In genomic region chr3:49940667-49941249, GRCh38 we compare ENCODE assay signal across 8 cellular contexts. TPM values are rescaled to one million over a fixed set of nuclear protein-coding genes. Genes with fewer than 3 reads are reported as not detected.
A peak's percentile ranks its signal among the peaks of the same experiment; 100 is the strongest.
DNase-seq lines count a peak whose midpoint lies in the region; ATAC-seq and TF ChIP-seq lines count a peak whose summit lies in the region.

No MANE protein-coding gene starts in this region.

- H3K27ac ChIP-seq in left lung = peak overlapping the region; percentile 95 to 96

- POLR2A ChIA-PET in activated naive CD8-positive, alpha-beta T cell treated with anti-CD3 and anti-CD28 coated beads, Interleukin-2, amount 10 ng/mL, durations not matched to agents 7 days and 5 days (lab: Charles Lee) = interaction anchor here (0.6 to 3.5 kb wide), 10 partner anchors 8 to 401 kb away, joined by 3 to 55 read pairs (median 6); partner anchors contain the start of genes MON1A, RBM5 and TRAIP

- H3K36me3 Mint-ChIP-seq in activated naive CD4-positive, alpha-beta T cell treated with anti-CD3 and anti-CD28 coated beads, Interleukin-2, amount 10 ng/mL, durations not matched to agents 7 days and 5 days = peaks cover 15% of the 10 kb centered on the region
- peaks cover 19% of the 10 kb centered on the region for H3K36me3 Mint-ChIP-seq in activated naive CD8-positive, alpha-beta T cell treated with anti-CD3 and anti-CD28 coated beads, Interleukin-2, amount 10 ng/mL, durations not matched to agents 7 days and 5 days
- H3K36me3 Mint-ChIP-seq in type B pancreatic cell = peaks cover 18% of the 10 kb centered on the region

- ATAC-seq in activated naive CD8-positive, alpha-beta T cell treated with anti-CD3 and anti-CD28 coated beads, Interleukin-2, amount 10 ng/mL, durations not matched to agents 7 days and 5 days (ENCODE audit: low read depth) = no peak
- ATAC-seq in left lung (no peak), GM19023 (IDR thresholded peaks at IDR 0.05; ENCODE audit: unreplicated experiment) (no peak)

- H3K4me1 Mint-ChIP-seq in activated naive CD4-positive, alpha-beta T cell treated with anti-CD3 and anti-CD28 coated beads, Interleukin-2, amount 10 ng/mL, durations not matched to agents 7 days and 5 days = peaks cover 36% of the 10 kb centered on the region
- peaks cover 12% of the 10 kb centered on the region for H3K4me1 Mint-ChIP-seq in activated naive CD8-positive, alpha-beta T cell treated with anti-CD3 and anti-CD28 coated beads, Interleukin-2, amount 10 ng/mL, durations not matched to agents 7 days and 5 days
- peaks cover 7% of the 10 kb centered on the region for H3K4me1 Mint-ChIP-seq in type B pancreatic cell (ENCODE audit: unreplicated experiment)

- peak overlapping the region; percentile 97 for H3K27ac Mint-ChIP-seq in activated naive CD4-positive, alpha-beta T cell treated with anti-CD3 and anti-CD28 coated beads, Interleukin-2, amount 10 ng/mL, durations not matched to agents 7 days and 5 days
- H3K27ac Mint-ChIP-seq in activated naive CD8-positive, alpha-beta T cell treated with anti-CD3 and anti-CD28 coated beads, Interleukin-2, amount 10 ng/mL, durations not matched to agents 7 days and 5 days = peak overlapping the region; percentile 99
- peak overlapping the region; percentile 98 for H3K27ac Mint-ChIP-seq in type B pancreatic cell

- peaks cover 0 to 2% of the 10 kb centered on the region in 2 donors for H3K36me3 ChIP-seq in left lung

- intact Hi-C loops in left lung (cut with DNase I) = no loop called here

- H3K9me3 ChIP-seq in left lung = no peaks in the 10 kb centered on the region

- H3K4me1 ChIP-seq in left lung = peaks cover 7 to 40% of the 10 kb centered on the region in 2 donors

- peak overlapping the region; percentile 69 to 86 for H3K4me3 ChIP-seq in left lung

- H3K27me3 Mint-ChIP-seq in activated naive CD4-positive, alpha-beta T cell treated with anti-CD3 and anti-CD28 coated beads, Interleukin-2, amount 10 ng/mL, durations not matched to agents 7 days and 5 days = peaks cover 4% of the 10 kb centered on the region
- no peaks in the 10 kb centered on the region for H3K27me3 Mint-ChIP-seq in activated naive CD8-positive, alpha-beta T cell treated with anti-CD3 and anti-CD28 coated beads, Interleukin-2, amount 10 ng/mL, durations not matched to agents 7 days and 5 days
- H3K27me3 Mint-ChIP-seq in type B pancreatic cell = no peaks in the 10 kb centered on the region

- H3K27me3 ChIP-seq in left lung = no peaks in the 10 kb centered on the region

- no peak for DNase-seq in activated naive CD4-positive, alpha-beta T cell treated with anti-CD3 and anti-CD28 coated beads, Interleukin-2, amount 10 ng/mL, durations not matched to agents 7 days and 5 days
- DNase-seq in activated naive CD4-positive, alpha-beta T cell (lab: John Stamatoyannopoulos, UW) = no peak
- no peak for DNase-seq in activated naive CD8-positive, alpha-beta T cell treated with anti-CD3 and anti-CD28 coated beads, Interleukin-2, amount 10 ng/mL, durations not matched to agents 7 days and 5 days
- DNase-seq in left lung (no peak), type B pancreatic cell (ENCODE audit: extremely low spot score, unreplicated experiment) (no peak), midbrain (lab: John Stamatoyannopoulos, UW) (no peak), DMS79 (lab: John Stamatoyannopoulos, UW) (no peak)

- CTCF ChIA-PET in activated naive CD4-positive, alpha-beta T cell treated with anti-CD3 and anti-CD28 coated beads, Interleukin-2, amount 10 ng/mL, durations not matched to agents 7 days and 5 days (lab: Charles Lee) = interaction anchor here (0.8 to 1.8 kb wide), 2 partner anchors 11 to 16 kb away, joined by 3 to 6 read pairs; partner anchors contain the start of gene MON1A

- no peak for TF ChIP-seq CTCF in left lung (IDR thresholded peaks at IDR 0.05)
- no peak for TF ChIP-seq CTCF in type B pancreatic cell (conservative IDR thresholded peaks at IDR 0.05)

- H3K4me3 Mint-ChIP-seq in activated naive CD4-positive, alpha-beta T cell treated with anti-CD3 and anti-CD28 coated beads, Interleukin-2, amount 10 ng/mL, durations not matched to agents 7 days and 5 days = peak overlapping the region; percentile 98
- peak overlapping the region; percentile 99 for H3K4me3 Mint-ChIP-seq in activated naive CD8-positive, alpha-beta T cell treated with anti-CD3 and anti-CD28 coated beads, Interleukin-2, amount 10 ng/mL, durations not matched to agents 7 days and 5 days
- H3K4me3 Mint-ChIP-seq in type B pancreatic cell = peak overlapping the region; percentile 98

- H3K9me3 Mint-ChIP-seq in activated naive CD4-positive, alpha-beta T cell treated with anti-CD3 and anti-CD28 coated beads, Interleukin-2, amount 10 ng/mL, durations not matched to agents 7 days and 5 days = no peaks in the 10 kb centered on the region
- no peaks in the 10 kb centered on the region for H3K9me3 Mint-ChIP-seq in activated naive CD8-positive, alpha-beta T cell treated with anti-CD3 and anti-CD28 coated beads, Interleukin-2, amount 10 ng/mL, durations not matched to agents 7 days and 5 days
- no peaks in the 10 kb centered on the region for H3K9me3 Mint-ChIP-seq in type B pancreatic cell

RNA-seq across cellular contexts. Expression of gene RBM6, which starts 0.8 kb away (rescaled TPM):
- total RNA-seq in activated naive CD8-positive, alpha-beta T cell treated with anti-CD3 and anti-CD28 coated beads, Interleukin-2, amount 10 ng/mL, durations not matched to agents 7 days and 5 days = 100 to 1,000 TPM; 147 TPM
- total RNA-seq in left lung (10 to 100 TPM; 59.6 to 86.3 TPM), type B pancreatic cell (ENCODE audit: low replicate concordance) (96.0 and 109 TPM in 2 replicates)

RNA-seq across cellular contexts. Expression of gene MON1A, which starts 11.1 kb away (rescaled TPM):
- 10 to 100 TPM; 11.9 to 12.9 TPM for total RNA-seq in activated naive CD8-positive, alpha-beta T cell treated with anti-CD3 and anti-CD28 coated beads, Interleukin-2, amount 10 ng/mL, durations not matched to agents 7 days and 5 days
- total RNA-seq in left lung = 10 to 100 TPM; 13.9 to 15.6 TPM
- total RNA-seq in type B pancreatic cell (ENCODE audit: low replicate concordance) = 8.8 and 9.2 TPM in 2 replicates

RNA-seq across cellular contexts. Expression of gene MST1R, which starts 37.1 kb away (rescaled TPM):
- 1 to 10 TPM; 1.7 to 2.9 TPM for total RNA-seq in activated naive CD8-positive, alpha-beta T cell treated with anti-CD3 and anti-CD28 coated beads, Interleukin-2, amount 10 ng/mL, durations not matched to agents 7 days and 5 days
- total RNA-seq in left lung (10 to 100 TPM; 51.1 to 54.7 TPM), type B pancreatic cell (ENCODE audit: low replicate concordance) (3.0 and 5.3 TPM in 2 replicates)
